1 cellular context compared by ENCODE assay signal in the genomic region with DNA sequence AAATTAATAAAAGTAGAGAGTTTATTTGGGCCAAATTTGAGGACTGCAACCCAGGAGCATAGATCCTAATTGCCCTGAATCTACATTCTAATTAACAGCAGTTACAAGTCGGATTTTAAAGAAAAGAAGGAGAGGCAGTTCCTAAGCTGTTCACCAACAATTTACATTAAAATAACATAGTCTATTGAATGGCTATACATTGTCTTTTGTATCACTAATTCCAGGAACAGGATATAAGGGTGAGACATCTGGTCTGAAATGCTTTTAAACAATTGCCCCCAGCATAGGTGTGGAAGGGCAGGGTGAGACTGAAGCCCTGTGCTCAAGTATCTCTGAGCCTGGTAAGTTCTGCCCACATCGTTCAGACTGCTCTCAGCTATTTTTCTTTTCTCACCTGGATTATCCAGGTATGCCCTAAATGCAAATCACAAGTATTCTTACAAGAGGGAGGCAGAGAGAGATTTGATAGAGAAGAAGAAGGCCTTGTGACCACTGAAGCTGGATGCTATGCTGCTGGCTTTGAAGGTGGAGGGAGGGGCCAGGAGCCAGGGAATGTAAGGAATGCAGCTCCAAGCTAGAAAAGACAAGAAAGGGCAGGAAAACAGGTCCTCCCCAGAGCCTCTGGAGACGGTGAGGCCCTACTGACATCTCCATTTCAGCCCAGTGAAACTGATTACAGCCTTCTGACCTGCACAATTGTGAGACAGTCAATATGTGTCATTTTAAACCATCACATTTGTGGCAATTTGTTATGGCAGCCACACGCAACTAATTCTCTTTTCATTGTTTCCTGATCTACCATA.
TF ChIP-seq lines count a peak whose summit lies in the region.

No MANE protein-coding gene starts in this region.

TF ChIP-seq in H1, 55 proteins besides CTCF, POLR2A, EP300 and RAD21 (continued from another document):
- 0 out of 2 replicates have a peak, but pooled peaks have one; percentile 22 for TF ChIP-seq POLR2AphosphoS5 (IDR thresholded peaks at IDR 0.05; ENCODE audit: low read depth, low read length)
- TF ChIP-seq TEAD4 (IDR thresholded peaks at IDR 0.05; ENCODE audit: low read depth, low read length): peak; percentile 99
- TF ChIP-seq SP1 (IDR thresholded peaks at IDR 0.05; ENCODE audit: low read depth, low read length): peak; percentile 69
